Comparison of ENCODE assay signal across 24 cellular contexts in the genomic region with DNA sequence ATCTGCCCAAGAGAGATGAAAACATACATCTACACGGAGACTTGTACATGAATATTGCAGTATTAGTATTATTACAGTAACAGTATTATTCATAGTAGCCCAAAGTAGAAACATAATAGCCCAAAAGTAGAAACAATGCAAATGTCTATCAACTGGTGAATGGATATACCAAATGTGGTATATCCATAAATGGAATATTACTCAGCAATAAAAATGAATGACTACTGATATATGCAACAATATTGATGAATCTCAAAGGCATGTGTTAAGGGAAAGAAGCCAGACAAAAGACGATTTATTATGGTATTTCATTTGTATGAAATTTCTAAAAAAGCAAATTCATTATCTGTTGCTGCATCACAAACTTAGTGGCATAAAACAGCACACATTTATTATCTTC.
"Had no signal": no experiment of that assay in that cellular context is flagged by ENCODE, and none has a peak within 500 bp of the region (broad histone marks: within the 10 kb centered on the region; RNA-seq: fewer than 3 reads in every experiment).

No MANE protein-coding gene starts in this region.

- H3K27me3 ChIP-seq: neural progenitor cell, ovary, right lobe of liver, sigmoid colon, stomach, thyroid gland, tibial nerve, upper lobe of left lung, vagina had no signal

- H3K79me2 ChIP-seq: parathyroid adenoma had no signal

- DNase-seq: natural killer cell; occipital lobe; ovary; posterior cingulate gyrus; psoas muscle; right cardiac atrium; right lobe of liver; sigmoid colon; small intestine; stimulated activated CD4-positive, alpha-beta T cell treated with anti-CD3 and anti-CD28 coated beads, Interleukin-15, amount 100 ng/mL, for 24 hours; stimulated activated CD4-positive, alpha-beta T cell treated with anti-CD3 and anti-CD28 coated beads, Interleukin-2, amount 100 ng/mL, for 24 hours; stimulated activated CD4-positive, alpha-beta T cell treated with anti-CD3 and anti-CD28 coated beads, Interleukin-2, amount 100 ng/mL, for 48 hours; stimulated activated CD4-positive, alpha-beta T cell treated with anti-CD3 and anti-CD28 coated beads, Interleukin-4, amount 100 ng/mL, for 24 hours; stimulated activated naive B cell treated with anti-CD40 and anti-IgM and Interleukin-4, amounts not matched to agents 10 μg/mL and 1 μg/mL and 100 μg/mL, for 72 hours; stimulated activated naive CD4-positive, alpha-beta T cell treated with Interleukin-2 at 50 U/mL for 16 hours; stomach; thyroid gland; trophoblast cell; upper lobe of left lung had no signal

- H3K4me1 ChIP-seq: neural progenitor cell, parathyroid adenoma, psoas muscle, right lobe of liver, sigmoid colon, stomach, thyroid gland, tibial nerve, upper lobe of left lung, vagina had no signal

- H2AFZ ChIP-seq: neural progenitor cell, parathyroid adenoma had no signal

- H3K4me2 ChIP-seq: neural progenitor cell had no signal

- H3K4me3 ChIP-seq: neural progenitor cell, ovary, psoas muscle, right lobe of liver, sigmoid colon, stomach, thoracic aorta, thyroid gland, tibial nerve, upper lobe of left lung, vagina had no signal

- H3K9ac ChIP-seq: neural progenitor cell, parathyroid adenoma had no signal

- ATAC-seq: natural killer cell, psoas muscle, right cardiac atrium, right lobe of liver had no signal

- H3K27ac ChIP-seq: neural progenitor cell, ovary, parathyroid adenoma, psoas muscle, right lobe of liver, sigmoid colon, stomach, thoracic aorta, thyroid gland, tibial nerve, upper lobe of left lung, vagina had no signal

- H3K9me3 ChIP-seq: ovary, psoas muscle, right lobe of liver, sigmoid colon, thyroid gland, tibial nerve, upper lobe of left lung, vagina had no signal

- FAIRE-seq: small intestine had no signal

- H3K36me3 ChIP-seq: neural progenitor cell, ovary, right lobe of liver, sigmoid colon, stomach, thoracic aorta, thyroid gland, tibial nerve, upper lobe of left lung, vagina had no signal
